ENCODE assay signal across 8 cellular contexts in genomic region chr6:39892490-39893129, GRCh38. TPM values are rescaled to one million over a fixed set of nuclear protein-coding genes. Genes with fewer than 3 reads are reported as not detected.
DNase-seq lines count a peak whose midpoint lies in the region; ATAC-seq, FAIRE-seq and TF ChIP-seq lines count a peak whose summit lies in the region.

No MANE protein-coding gene starts in this region.

- H2AFZ ChIP-seq in keratinocyte (ENCODE audit: control insufficient read depth, low read length) = no peak overlapping the region

- no peaks in the 10 kb centered on the region for H3K9me3 ChIP-seq in keratinocyte (ENCODE audit: control insufficient read depth, low read depth, low read length)

- H3K9me1 ChIP-seq in keratinocyte (ENCODE audit: control insufficient read depth, extremely low read depth, insufficient read depth, low read length) = no peaks in the 10 kb centered on the region

- TF ChIP-seq CTCF in AG09309 (IDR thresholded peaks at IDR 0.05; ENCODE audit: control insufficient read depth, insufficient read depth, low read depth, low read length, missing control alignments) = peak; percentile 92
- peak; percentile 80 for TF ChIP-seq CTCF in GM12874 (IDR thresholded peaks at IDR 0.05; ENCODE audit: insufficient read depth, low read depth, low read length)
- TF ChIP-seq CTCF in bronchial epithelial cell (IDR thresholded peaks at IDR 0.05; ENCODE audit: insufficient read depth, low read length, severe bottlenecking) = peak; percentile 83
- peak; percentile 50 to 88 (median 86) for TF ChIP-seq CTCF in keratinocyte (optimal IDR thresholded peaks at IDR 0.05 in 1 of 3, IDR thresholded peaks at IDR 0.05 in 1 of 3, conservative IDR thresholded peaks at IDR 0.05 in 1 of 3; ENCODE audit: extremely low read depth in 1 of 3, insufficient read depth in 2 of 3, low read length in 3 of 3)

- DNase-seq in AG09309 (ENCODE audit: low read depth) (peak; percentile 16), NCI-H526 treated with DMSO at 0.1 percent for 48 hours (lab: John Stamatoyannopoulos, UW) (peak; percentile 23), bronchial epithelial cell (ENCODE audit: low read depth) (peak; percentile 40), keratinocyte (ENCODE audit: low read depth, low spot score) (no peak)
- DNase-seq in stimulated activated CD8-positive, alpha-beta memory T cell treated with anti-CD3 and anti-CD28 coated beads, Interleukin-4, amount 100 ng/mL, for 48 hours = peak; percentile 33

- H3K27ac ChIP-seq in keratinocyte (ENCODE audit: control insufficient read depth, insufficient read depth, low read length) = no peak overlapping the region

- H3K36me3 ChIP-seq in bronchial epithelial cell (ENCODE audit: control insufficient read depth, insufficient read depth, low read length) (no peaks in the 10 kb centered on the region), keratinocyte (ENCODE audit: control insufficient read depth in 2 of 2, extremely low read depth in 1 of 2, insufficient read depth in 2 of 2, low read length in 2 of 2) (no peaks in the 10 kb centered on the region)

- no peaks in the 10 kb centered on the region for H3K79me2 ChIP-seq in keratinocyte (ENCODE audit: control insufficient read depth, insufficient read depth, low read length)

- FAIRE-seq in bronchial epithelial cell (lab: Jason Lieb, UNC) = peak; percentile 64
- FAIRE-seq in keratinocyte (lab: Jason Lieb, UNC) = no peak

- dilution Hi-C loops in keratinocyte (cut with MboI; ENCODE audit: extremely low pct_ligation_motif_present, low sequenced_read_pairs) = no loop called here

- H3K4me3 ChIP-seq in AG09309 (ENCODE audit: control insufficient read depth, low read depth, low read length) (no peak overlapping the region), bronchial epithelial cell (ENCODE audit: low read depth, low read length) (no peak overlapping the region), keratinocyte (ENCODE audit: control insufficient read depth in 2 of 3, extremely low read depth in 1 of 3, insufficient read depth in 2 of 3, low read depth in 1 of 3, low read length in 3 of 3) (no peak overlapping the region)

- H4K20me1 ChIP-seq in keratinocyte (ENCODE audit: control insufficient read depth, extremely low read depth, insufficient read depth, low read length) = no peaks in the 10 kb centered on the region

- ATAC-seq in GM21786 (IDR thresholded peaks at IDR 0.05; ENCODE audit: unreplicated experiment) (no peak), HG03378 (IDR thresholded peaks at IDR 0.05; ENCODE audit: unreplicated experiment) (no peak)

- H3K27me3 ChIP-seq in bronchial epithelial cell (ENCODE audit: control insufficient read depth, insufficient read depth, low read length) (peaks cover 2% of the 10 kb centered on the region), keratinocyte (ENCODE audit: control insufficient read depth, extremely low read depth, insufficient read depth, low read length) (no peaks in the 10 kb centered on the region)

- H3K4me1 ChIP-seq in keratinocyte (ENCODE audit: control insufficient read depth, extremely low read depth, insufficient read depth, low read length) = no peaks in the 10 kb centered on the region

- no peak overlapping the region for H3K4me2 ChIP-seq in keratinocyte (ENCODE audit: control insufficient read depth, extremely low read depth, insufficient read depth, low read depth, low read length)

- H3K9ac ChIP-seq in keratinocyte (ENCODE audit: control insufficient read depth, extremely low read depth, insufficient read depth, low read length) = no peak overlapping the region

RNA-seq across cellular contexts. Expression of gene MOCS1, which starts 41.7 kb away (rescaled TPM):
- total RNA-seq in bronchial epithelial cell = 1.3 and 4.1 TPM in 2 replicates
- 2.2 to 2.7 TPM (median 2.5 TPM) in 3 replicates for polyA plus RNA-seq in keratinocyte
- 1.3 TPM for polyA plus RNA-seq in keratinocyte (2011; ENCODE audit: low read depth)
- polyA plus RNA-seq in keratinocyte (2011; cell fraction: cytosol; rRNA removed) = 1.7 and 2.2 TPM in 2 replicates
- polyA plus RNA-seq in keratinocyte (2011; cell fraction: nucleus; rRNA removed) = 2.2 and 2.3 TPM in 2 replicates
- 0.83 and 2.7 TPM in 2 replicates for polyA plus RNA-seq in keratinocyte (2012; ENCODE audit: low replicate concordance)
- polyA minus RNA-seq in keratinocyte = 5.7 to 6.4 TPM (median 6.2 TPM) in 3 replicates
- 3.8 TPM for polyA minus RNA-seq in keratinocyte (2011; cell fraction: cytosol; rRNA and poly(A)+ RNA removed)
- polyA minus RNA-seq in keratinocyte (2011; cell fraction: nucleus; rRNA and poly(A)+ RNA removed) = 2.0 and 2.2 TPM in 2 replicates
